In the genomic region with DNA sequence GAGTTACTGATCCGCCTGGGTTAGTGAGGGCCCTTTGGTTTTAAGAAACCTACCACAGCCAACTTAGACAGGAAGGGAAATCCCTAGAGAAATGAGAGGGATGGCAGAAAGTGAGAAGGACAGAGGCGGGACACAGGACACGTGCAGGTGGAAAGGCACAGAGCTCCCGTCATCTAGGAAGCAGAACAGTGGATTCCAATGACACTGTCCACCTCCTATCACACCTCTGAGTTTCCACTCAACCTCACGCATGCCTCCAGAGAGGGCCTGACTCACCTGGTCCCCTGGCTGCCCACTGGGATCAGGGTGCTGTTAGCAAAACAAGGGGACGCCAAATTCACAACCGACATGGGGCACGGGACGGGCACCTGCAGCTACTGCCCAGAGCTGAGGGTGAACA, we compare ENCODE assay signal across 1 cellular context.
TF ChIP-seq lines count a peak whose summit lies in the region.

No MANE protein-coding gene starts in this region.

TF ChIP-seq in H1, 55 proteins besides CTCF, POLR2A, EP300 and RAD21 (continued from another document):
- no peak for TF ChIP-seq ZNF274 (IDR thresholded peaks at IDR 0.05; ENCODE audit: borderline replicate concordance, extremely low read depth, low read length)
- no peak for TF ChIP-seq CHD2 (IDR thresholded peaks at IDR 0.05; ENCODE audit: low read length)
- no peak for TF ChIP-seq SIRT6 (IDR thresholded peaks at IDR 0.05; ENCODE audit: low read length)
- TF ChIP-seq SP2 (IDR thresholded peaks at IDR 0.05; ENCODE audit: low read length) = no peak
- TF ChIP-seq USF2 (IDR thresholded peaks at IDR 0.05; ENCODE audit: low read length) = no peak
- TF ChIP-seq CHD1 (IDR thresholded peaks at IDR 0.05; ENCODE audit: low read depth, low read length) = no peak
- TF ChIP-seq ATF3 (IDR thresholded peaks at IDR 0.05; ENCODE audit: insufficient read depth, low read depth, low read length) = no peak
